In genomic region chr2:28391564-28392296, GRCh38 we compare ENCODE assay signal across 8 cellular contexts. TPM values are rescaled to one million over a fixed set of nuclear protein-coding genes. Genes with fewer than 3 reads are reported as not detected.
DNase-seq lines count a peak whose midpoint lies in the region; ATAC-seq and TF ChIP-seq lines count a peak whose summit lies in the region.

No MANE protein-coding gene starts in this region.

- H3K27ac Mint-ChIP-seq in endodermal cell, result peak overlapping the region; percentile 23

- TF ChIP-seq CTCF in BJ (IDR thresholded peaks at IDR 0.05; ENCODE audit: insufficient read depth, low read depth, low read length) (no peak), endodermal cell (conservative IDR thresholded peaks at IDR 0.05) (no peak)

- no peaks in the 10 kb centered on the region for H3K4me1 ChIP-seq in endodermal cell (ENCODE audit: control insufficient read depth, insufficient read depth, low read length)
- H3K4me1 ChIP-seq in mesodermal cell (ENCODE audit: control insufficient read depth, insufficient read depth, low read length, poor library complexity, severe bottlenecking), result peaks cover 36% of the 10 kb centered on the region

- CTCF ChIA-PET in BJ (lab: Yijun Ruan, JAX), result interaction anchor here (1.0 to 1.3 kb wide), 4 partner anchors 110 to 637 kb away, joined by 3 to 6 read pairs (median 4); no protein-coding TSS in a partner anchor

- H3K9me3 ChIP-seq in endodermal cell (ENCODE audit: control insufficient read depth, low read length), result no peaks in the 10 kb centered on the region
- H3K9me3 ChIP-seq in mesodermal cell (ENCODE audit: control insufficient read depth, low read length), result no peaks in the 10 kb centered on the region

- H3K27ac ChIP-seq in endodermal cell (ENCODE audit: low read depth, low read length) (peak overlapping the region; percentile 66), mesodermal cell (ENCODE audit: low read depth, low read length, severe bottlenecking) (peak overlapping the region; percentile 99)

- DNase-seq in BJ (ENCODE audit: low read depth) (peak; percentile 55), NCI-H69 (lab: John Stamatoyannopoulos, UW) (peak; percentile 88), endodermal cell (peak; percentile 90)
- peak; percentile 82 for DNase-seq in activated CD8-positive, alpha-beta memory T cell treated with anti-CD3 and anti-CD28 coated beads for 24 hours
- DNase-seq in stimulated activated naive CD4-positive, alpha-beta T cell (lab: John Stamatoyannopoulos, UW), result peak in 5 of 6 experiments; percentile 18 to 52 (median 28)

- H3K9me3 Mint-ChIP-seq in endodermal cell, result no peaks in the 10 kb centered on the region

- H3K4me3 ChIP-seq in BJ (ENCODE audit: low read depth, low read length), result peak overlapping the region; percentile 51
- H3K4me3 ChIP-seq in endodermal cell (ENCODE audit: low read length), result peak overlapping the region; percentile 87
- H3K4me3 ChIP-seq in mesodermal cell (ENCODE audit: extremely low read depth, insufficient read depth, low read length, poor library complexity, severe bottlenecking), result peak overlapping the region; percentile 90

- no peaks in the 10 kb centered on the region for H3K36me3 Mint-ChIP-seq in endodermal cell (ENCODE audit: low read depth)

- ATAC-seq in GM19043 (IDR thresholded peaks at IDR 0.05; ENCODE audit: low read depth, unreplicated experiment) (peak; percentile 18), HG03280 (IDR thresholded peaks at IDR 0.05; ENCODE audit: unreplicated experiment) (peak; percentile 42)

- H3K4me3 Mint-ChIP-seq in endodermal cell, result no peak overlapping the region

- H3K27me3 ChIP-seq in BJ (ENCODE audit: control insufficient read depth, insufficient read depth, low read length), result no peaks in the 10 kb centered on the region
- H3K27me3 ChIP-seq in endodermal cell (ENCODE audit: control insufficient read depth, insufficient read depth, low read length, poor library complexity, severe bottlenecking), result peaks cover 29% of the 10 kb centered on the region

- POLR2A ChIA-PET in BJ (lab: Charles Lee), result interaction anchor here (0.5 to 0.6 kb wide), 4 partner anchors 118 to 652 kb away, joined by 3 read pairs; no protein-coding TSS in a partner anchor

- peak overlapping the region; percentile 86 for H3K9ac ChIP-seq in endodermal cell (ENCODE audit: extremely low read depth, low read length, poor library complexity, severe bottlenecking)

- WGBS in endodermal cell (ENCODE audit: insufficient coverage in 1 of 2, insufficient read length in 1 of 2), 2 experiments, result 0% methylated on average over 37 to 70 of the region's 70 CpGs
- 0% methylated on average over 33 to 55 of the region's 70 CpGs for WGBS in mesodermal cell (ENCODE audit: insufficient coverage in 2 of 2), 2 experiments

- H3K36me3 ChIP-seq in BJ (ENCODE audit: control insufficient read depth, insufficient read depth, low read length), result no peaks in the 10 kb centered on the region; the same call in 1 of the 2 replicates
- no peaks in the 10 kb centered on the region for H3K36me3 ChIP-seq in endodermal cell (ENCODE audit: control insufficient read depth, insufficient read depth, low read length)
- peaks cover 13% of the 10 kb centered on the region for H3K36me3 ChIP-seq in mesodermal cell (ENCODE audit: control insufficient read depth, insufficient read depth, low read length)

- H3K4me1 Mint-ChIP-seq in endodermal cell, result peaks cover 17% of the 10 kb centered on the region

- H3K27me3 Mint-ChIP-seq in endodermal cell (ENCODE audit: insufficient read depth), result peaks cover 37% of the 10 kb centered on the region

RNA-seq across cellular contexts. Expression of gene FOSL2, which starts 0.9 kb away (rescaled TPM):
- 43.1 and 52.5 TPM in 2 replicates for polyA plus RNA-seq in BJ (2011; rRNA removed)
- polyA minus RNA-seq in BJ (2011; rRNA and poly(A)+ RNA removed), result 80.7 and 95.7 TPM in 2 replicates
- 1 to 10 TPM; 1.4 to 3.8 TPM for total RNA-seq in endodermal cell
- polyA plus RNA-seq in endodermal cell (2013, experiment 1 of 2), result 2.7 TPM
- 2.6 TPM for polyA plus RNA-seq in endodermal cell (2013, experiment 2 of 2)
- polyA plus RNA-seq in mesodermal cell (2013, experiment 1 of 2), result 27.5 TPM
- 28.4 TPM for polyA plus RNA-seq in mesodermal cell (2013, experiment 2 of 2)

Comparison
In these comparisons a context has a peak if more than half of its experiments do, and no peak if none do; other contexts are left out.
1. Peak in every context shown above with its lines: DNase-seq, ATAC-seq, H3K4me3 ChIP-seq and H3K27ac ChIP-seq.
2. DNase-seq: peak in every context shown above with its lines; median percentile 90 in endodermal cell; 88 in NCI-H69; 82 in activated CD8-positive, alpha-beta memory T cell treated with anti-CD3 and anti-CD28 coated beads for 24 hours; 55 in BJ; 28 in stimulated activated naive CD4-positive, alpha-beta T cell.